In the genomic region with DNA sequence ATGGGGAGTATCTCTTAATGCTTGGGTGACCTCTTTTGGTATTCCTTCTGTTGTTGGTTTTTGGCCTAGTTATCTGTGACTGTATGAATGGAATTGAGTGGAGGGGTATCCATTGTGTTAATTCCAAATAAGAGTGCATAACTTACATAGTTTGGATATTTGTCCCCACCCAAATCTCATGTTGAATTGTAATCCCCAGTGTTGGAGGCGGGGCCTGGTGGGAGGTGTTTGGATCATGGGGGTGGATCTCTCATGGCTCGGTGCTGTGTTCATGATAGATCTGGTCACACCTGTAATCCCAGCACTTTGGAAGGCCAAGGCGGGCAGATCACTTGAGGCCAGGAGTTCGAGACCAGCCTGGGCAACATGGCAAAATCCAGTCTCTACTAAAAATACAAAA, we compare ENCODE assay signal across 2 cellular contexts.
TF ChIP-seq lines count a peak whose summit lies in the region.

No MANE protein-coding gene starts in this region.

TF ChIP-seq in Ishikawa, 13 proteins besides CTCF, POLR2A, EP300 and RAD21:
- 0 out of 2 replicates have a peak, but pooled peaks have one; percentile 8 for TF ChIP-seq NFIC (IDR thresholded peaks at IDR 0.05)
- TF ChIP-seq TEAD4 (IDR thresholded peaks at IDR 0.05): peak; percentile 75

TF ChIP-seq in HepG2, 621 proteins besides CTCF, POLR2A, EP300 and RAD21:
- TF ChIP-seq, protein P1, sequence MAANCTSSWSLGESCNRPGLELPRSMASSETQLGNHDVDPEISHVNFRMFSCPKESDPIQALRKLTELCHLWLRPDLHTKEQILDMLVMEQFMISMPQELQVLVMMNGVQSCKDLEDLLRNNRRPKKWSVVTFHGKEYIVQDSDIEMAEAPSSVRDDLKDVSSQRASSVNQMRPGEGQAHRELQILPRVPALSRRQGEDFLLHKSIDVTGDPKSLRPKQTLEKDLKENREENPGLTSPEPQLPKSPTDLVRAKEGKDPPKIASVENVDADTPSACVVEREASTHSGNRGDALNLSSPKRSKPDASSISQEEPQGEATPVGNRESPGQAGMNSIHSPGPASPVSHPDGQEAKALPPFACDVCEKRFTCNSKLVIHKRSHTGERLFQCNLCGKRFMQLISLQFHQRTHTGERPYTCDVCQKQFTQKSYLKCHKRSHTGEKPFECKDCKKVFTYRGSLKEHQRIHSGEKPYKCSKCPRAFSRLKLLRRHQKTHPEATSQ (CRISPR knock-in tag; IDR thresholded peaks at IDR 0.05; ENCODE audit: borderline replicate concordance): peak; percentile 71; the same call in 1 of the 2 replicates
